24 cellular contexts compared by ENCODE assay signal in genomic region chr22:19847345-19847632, GRCh38.
"Had no signal": no experiment of that assay in that cellular context is flagged by ENCODE, and none has a peak within 500 bp of the region (broad histone marks: within the 10 kb centered on the region; RNA-seq: fewer than 3 reads in every experiment).

No MANE protein-coding gene starts in this region.

- H3K9me3 ChIP-seq: adrenal gland, MG63 had no signal

- H3K4me3 Mint-ChIP-seq: activated CD4-positive, alpha-beta memory T cell treated with anti-CD3 and anti-CD28 coated beads for 36 hours; activated CD4-positive, alpha-beta T cell treated with anti-CD3 and anti-CD28 coated beads, Interleukin-2, amount 10 ng/mL, durations not matched to agents 7 days and 5 days; activated naive CD8-positive, alpha-beta T cell treated with anti-CD3 and anti-CD28 coated beads, Interleukin-2, amount 10 ng/mL, durations not matched to agents 7 days and 5 days; activated T-cell treated with anti-CD3 and anti-CD28 coated beads, Interleukin-2, amount 50 U/mL, for 4 hours; activated T-helper 17 cell treated with anti-CD3 and anti-CD28 coated beads, Interleukin-2, amount 50 U/mL, for 72 hours had no signal

- H3K4me3 ChIP-seq: adrenal gland, MG63 had no signal

- FAIRE-seq: colon, TTC549 had no signal

- H3K27ac ChIP-seq: adrenal gland had no signal

- H3K27ac Mint-ChIP-seq: activated CD4-positive, alpha-beta memory T cell treated with anti-CD3 and anti-CD28 coated beads for 36 hours; activated CD4-positive, alpha-beta T cell treated with anti-CD3 and anti-CD28 coated beads, Interleukin-2, amount 10 ng/mL, durations not matched to agents 7 days and 5 days; activated naive CD8-positive, alpha-beta T cell treated with anti-CD3 and anti-CD28 coated beads, Interleukin-2, amount 10 ng/mL, durations not matched to agents 7 days and 5 days; activated T-helper 17 cell treated with anti-CD3 and anti-CD28 coated beads, Interleukin-2, amount 50 U/mL, for 72 hours had no signal

- DNase-seq: activated CD4-positive, alpha-beta memory T cell treated with anti-CD3 and anti-CD28 coated beads for 36 hours; activated CD4-positive, alpha-beta T cell treated with anti-CD3 and anti-CD28 coated beads, Interleukin-2, amount 10 ng/mL, durations not matched to agents 7 days and 5 days; activated CD4-positive, CD25-positive, alpha-beta regulatory T cell; activated CD8-positive, alpha-beta memory T cell treated with anti-CD3 and anti-CD28 coated beads for 24 hours; activated gamma-delta T cell treated with Interleukin-2 at 50 U/mL for 16 hours; activated naive CD4-positive, alpha-beta T cell treated with anti-CD3 and anti-CD28 coated beads, Interleukin-2, amount 50 U/mL, for 16 hours; activated naive CD8-positive, alpha-beta T cell treated with anti-CD3 and anti-CD28 coated beads, Interleukin-2, amount 10 ng/mL, durations not matched to agents 7 days and 5 days; activated T-cell treated with anti-CD3 and anti-CD28 coated beads, Interleukin-2, amount 50 U/mL, for 4 hours; adrenal gland; anterior cingulate cortex; cerebellar nuclear complex; MG63; MV-4-11; NCI-H1092 treated with DMSO at 0.1 percent for 48 hours; NCI-H1417 treated with DMSO at 0.1 percent for 48 hours; NCI-H1694 treated with DMSO at 0.1 percent for 48 hours; NCI-H2029 treated with DMSO at 0.1 percent for 48 hours; NCI-H510A treated with DMSO at 0.1 percent for 48 hours; SIG-M5; T-helper 2 cell; T1000 had no signal

- H3K9me3 Mint-ChIP-seq: activated CD4-positive, alpha-beta memory T cell treated with anti-CD3 and anti-CD28 coated beads for 36 hours; activated CD4-positive, alpha-beta T cell treated with anti-CD3 and anti-CD28 coated beads, Interleukin-2, amount 10 ng/mL, durations not matched to agents 7 days and 5 days; activated naive CD8-positive, alpha-beta T cell treated with anti-CD3 and anti-CD28 coated beads, Interleukin-2, amount 10 ng/mL, durations not matched to agents 7 days and 5 days; activated T-cell treated with anti-CD3 and anti-CD28 coated beads, Interleukin-2, amount 50 U/mL, for 4 hours; activated T-helper 17 cell treated with anti-CD3 and anti-CD28 coated beads, Interleukin-2, amount 50 U/mL, for 72 hours had no signal

- H3K27me3 Mint-ChIP-seq: activated CD4-positive, alpha-beta memory T cell treated with anti-CD3 and anti-CD28 coated beads for 36 hours; activated CD4-positive, alpha-beta T cell treated with anti-CD3 and anti-CD28 coated beads, Interleukin-2, amount 10 ng/mL, durations not matched to agents 7 days and 5 days; activated naive CD8-positive, alpha-beta T cell treated with anti-CD3 and anti-CD28 coated beads, Interleukin-2, amount 10 ng/mL, durations not matched to agents 7 days and 5 days; activated T-helper 17 cell treated with anti-CD3 and anti-CD28 coated beads, Interleukin-2, amount 50 U/mL, for 72 hours had no signal

- ATAC-seq: activated T-cell treated with anti-CD3 and anti-CD28 coated beads, Interleukin-2, amount 50 U/mL, for 4 hours; activated T-helper 17 cell treated with anti-CD3 and anti-CD28 coated beads, Interleukin-2, amount 50 U/mL, for 72 hours had no signal

- H3K27me3 ChIP-seq: adrenal gland, MG63 had no signal
